In the genomic region with DNA sequence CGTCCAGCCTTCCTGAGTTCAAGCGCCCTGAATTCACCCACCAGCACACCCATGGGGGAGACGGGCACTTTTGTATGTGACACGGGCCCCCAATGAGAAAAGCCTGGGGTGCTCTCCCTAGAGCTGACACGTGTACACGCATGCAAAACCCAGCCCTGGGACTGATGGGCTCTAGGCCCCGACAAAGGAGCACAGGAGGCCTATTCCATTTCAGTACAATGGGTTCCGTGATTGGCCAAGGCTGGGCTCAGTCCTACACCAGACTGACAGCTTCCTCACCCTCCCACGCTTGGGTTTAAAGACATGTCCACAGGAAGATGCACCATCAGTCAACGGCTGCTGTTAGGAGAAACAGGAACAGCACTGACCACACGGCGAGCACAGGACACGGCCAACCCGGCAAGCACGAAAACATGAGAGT, we compare ENCODE assay signal across 1 cellular context.
TF ChIP-seq lines count a peak whose summit lies in the region.

No MANE protein-coding gene starts in this region.

TF ChIP-seq in IMR-90, 13 proteins besides CTCF, POLR2A, EP300 and RAD21:
- TF ChIP-seq MXI1 (IDR thresholded peaks at IDR 0.05; ENCODE audit: borderline replicate concordance, low read depth, low read length) (no peak), MAFK (IDR thresholded peaks at IDR 0.05; ENCODE audit: low read depth, low read length) (no peak), NFE2L2 (IDR thresholded peaks at IDR 0.05; ENCODE audit: low read depth, low read length) (no peak), SMC3 (IDR thresholded peaks at IDR 0.05; ENCODE audit: low read depth, low read length) (no peak), BHLHE40 (IDR thresholded peaks at IDR 0.05; ENCODE audit: low read depth, low read length) (no peak), RCOR1 (IDR thresholded peaks at IDR 0.05; ENCODE audit: insufficient replicate concordance, low read length) (no peak), MAZ (IDR thresholded peaks at IDR 0.05; ENCODE audit: borderline replicate concordance, low read depth, low read length) (no peak)
TF ChIP-seq in IMR-90: peak in this region for 0.
